Comparison of ENCODE assay signal across 1 cellular context in the genomic region with DNA sequence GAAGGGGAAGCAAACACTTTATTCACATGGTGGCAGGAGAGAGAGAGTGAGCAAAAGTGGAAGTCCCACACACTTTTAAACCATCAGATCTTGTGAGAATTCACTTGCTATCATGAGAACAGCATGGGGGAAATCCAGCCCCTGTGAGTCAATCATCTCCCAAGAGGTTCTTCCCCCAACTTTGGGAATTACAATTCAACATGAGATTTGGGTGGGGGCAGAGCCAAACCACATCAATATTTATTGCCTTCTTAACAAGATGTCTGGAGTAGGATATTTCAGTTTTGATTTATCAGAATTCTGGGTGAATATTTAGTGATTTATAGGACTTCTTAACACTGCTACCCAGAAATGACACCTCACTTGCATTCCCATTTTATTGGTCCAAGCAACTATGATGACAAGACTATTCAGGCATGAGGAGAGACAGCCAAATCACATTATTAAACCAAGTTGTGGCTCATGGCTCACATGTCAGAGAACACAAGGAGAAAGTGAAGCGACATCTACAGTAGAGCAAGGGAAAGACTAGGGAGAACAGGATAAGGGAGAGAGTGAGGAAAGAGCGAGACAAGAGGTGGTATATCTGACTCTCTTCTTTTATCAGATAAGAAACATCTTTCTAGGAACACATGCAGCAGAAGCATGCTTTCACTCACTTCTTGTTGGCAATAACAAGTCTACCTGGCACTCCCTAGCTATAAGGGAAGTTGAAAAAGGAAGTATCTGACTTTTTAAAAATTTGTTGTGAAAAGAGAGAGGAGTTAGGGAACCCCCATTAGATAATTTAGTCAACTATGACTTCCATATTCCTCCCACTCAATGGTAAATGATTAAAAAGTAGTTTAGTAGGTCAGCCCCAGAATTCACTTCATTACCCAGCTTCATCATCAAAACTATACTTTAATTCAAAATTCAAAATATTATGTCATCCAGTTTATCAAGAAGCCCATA.
TF ChIP-seq lines count a peak whose summit lies in the region.

No MANE protein-coding gene starts in this region.

TF ChIP-seq in IMR-90, 13 proteins besides CTCF, POLR2A, EP300 and RAD21:
- TF ChIP-seq BHLHE40 (IDR thresholded peaks at IDR 0.05; ENCODE audit: low read depth, low read length) (no peak), MAFK (IDR thresholded peaks at IDR 0.05; ENCODE audit: low read depth, low read length) (no peak), RCOR1 (IDR thresholded peaks at IDR 0.05; ENCODE audit: insufficient replicate concordance, low read length) (no peak), MAZ (IDR thresholded peaks at IDR 0.05; ENCODE audit: borderline replicate concordance, low read depth, low read length) (no peak), CHD1 (IDR thresholded peaks at IDR 0.05; ENCODE audit: low read depth, low read length) (no peak), RFX5 (IDR thresholded peaks at IDR 0.05; ENCODE audit: low read depth, low read length) (no peak)
- TF ChIP-seq, protein P1, sequence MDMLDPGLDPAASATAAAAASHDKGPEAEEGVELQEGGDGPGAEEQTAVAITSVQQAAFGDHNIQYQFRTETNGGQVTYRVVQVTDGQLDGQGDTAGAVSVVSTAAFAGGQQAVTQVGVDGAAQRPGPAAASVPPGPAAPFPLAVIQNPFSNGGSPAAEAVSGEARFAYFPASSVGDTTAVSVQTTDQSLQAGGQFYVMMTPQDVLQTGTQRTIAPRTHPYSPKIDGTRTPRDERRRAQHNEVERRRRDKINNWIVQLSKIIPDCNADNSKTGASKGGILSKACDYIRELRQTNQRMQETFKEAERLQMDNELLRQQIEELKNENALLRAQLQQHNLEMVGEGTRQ (IDR thresholded peaks at IDR 0.05; ENCODE audit: low read depth, low read length) = no peak
- TF ChIP-seq, protein P2, sequence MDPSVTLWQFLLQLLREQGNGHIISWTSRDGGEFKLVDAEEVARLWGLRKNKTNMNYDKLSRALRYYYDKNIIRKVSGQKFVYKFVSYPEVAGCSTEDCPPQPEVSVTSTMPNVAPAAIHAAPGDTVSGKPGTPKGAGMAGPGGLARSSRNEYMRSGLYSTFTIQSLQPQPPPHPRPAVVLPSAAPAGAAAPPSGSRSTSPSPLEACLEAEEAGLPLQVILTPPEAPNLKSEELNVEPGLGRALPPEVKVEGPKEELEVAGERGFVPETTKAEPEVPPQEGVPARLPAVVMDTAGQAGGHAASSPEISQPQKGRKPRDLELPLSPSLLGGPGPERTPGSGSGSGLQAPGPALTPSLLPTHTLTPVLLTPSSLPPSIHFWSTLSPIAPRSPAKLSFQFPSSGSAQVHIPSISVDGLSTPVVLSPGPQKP (IDR thresholded peaks at IDR 0.05; ENCODE audit: borderline replicate concordance, low read depth, low read length) = no peak
